8 cellular contexts compared by ENCODE assay signal in genomic region chr13:110874508-110874960, GRCh38. TPM values are rescaled to one million over a fixed set of nuclear protein-coding genes. Genes with fewer than 3 reads are reported as not detected.
DNase-seq lines count a peak whose midpoint lies in the region; ATAC-seq, FAIRE-seq and TF ChIP-seq lines count a peak whose summit lies in the region.

No MANE protein-coding gene starts in this region.

- no peak overlapping the region for H3K27ac Mint-ChIP-seq in CD14-positive monocyte
- H3K27ac Mint-ChIP-seq in activated CD8-positive, alpha-beta T cell treated with anti-CD3 and anti-CD28 coated beads for 36 hours, result no peak overlapping the region

- peaks cover 0 to 12% (median 5%) of the 10 kb centered on the region in 7 donors for H3K9me3 Mint-ChIP-seq in CD14-positive monocyte
- no peaks in the 10 kb centered on the region for H3K9me3 Mint-ChIP-seq in activated CD8-positive, alpha-beta T cell treated with anti-CD3 and anti-CD28 coated beads for 36 hours

- peak overlapping the region; percentile 20 for H2AFZ ChIP-seq in endothelial cell of umbilical vein (ENCODE audit: low read depth, low read length)

- H3K36me3 Mint-ChIP-seq in CD14-positive monocyte, result peaks cover 0 to 2% of the 10 kb centered on the region in 2 donors
- no peaks in the 10 kb centered on the region for H3K36me3 Mint-ChIP-seq in activated CD8-positive, alpha-beta T cell treated with anti-CD3 and anti-CD28 coated beads for 36 hours (ENCODE audit: low read depth)

- no peaks in the 10 kb centered on the region for H3K9me1 ChIP-seq in endothelial cell of umbilical vein (replicated peaks; ENCODE audit: control insufficient read depth, extremely low read depth, insufficient read depth, low read length)

- H3K27me3 Mint-ChIP-seq in CD14-positive monocyte (ENCODE audit: low read depth in 3 of 3), result peaks cover 26 to 36% (median 27%) of the 10 kb centered on the region in 3 donors
- peaks cover 17% of the 10 kb centered on the region for H3K27me3 Mint-ChIP-seq in activated CD8-positive, alpha-beta T cell treated with anti-CD3 and anti-CD28 coated beads for 36 hours

- H3K4me1 Mint-ChIP-seq in CD14-positive monocyte, result peaks cover 20% of the 10 kb centered on the region
- peaks cover 13% of the 10 kb centered on the region for H3K4me1 Mint-ChIP-seq in activated CD8-positive, alpha-beta T cell treated with anti-CD3 and anti-CD28 coated beads for 36 hours (ENCODE audit: low read depth)

- TF ChIP-seq POLR2A in H54 (IDR thresholded peaks at IDR 0.05; ENCODE audit: low read depth, low read length) (peak; percentile 34; the same call in 1 of the 2 replicates), endothelial cell of umbilical vein (IDR thresholded peaks at IDR 0.05; ENCODE audit: low read depth, low read length) (no peak)

- H3K79me2 ChIP-seq in endothelial cell of umbilical vein (ENCODE audit: control insufficient read depth, insufficient read depth, low read length), result no peaks in the 10 kb centered on the region

- CTCF ChIA-PET in activated CD8-positive, alpha-beta T cell treated with anti-CD3 and anti-CD28 coated beads for 36 hours (lab: Charles Lee), result no interaction called here
- CTCF ChIA-PET in endothelial cell of umbilical vein (lab: Charles Lee), result interaction anchor here (1.7 kb wide), 1 partner anchor 9 kb away, joined by 4 read pairs; no protein-coding TSS in a partner anchor

- no peak overlapping the region for H3K27ac ChIP-seq in endothelial cell of umbilical vein (ENCODE audit: insufficient read depth, low read depth, low read length)

- H3K4me3 ChIP-seq in endothelial cell of umbilical vein (replicated peaks in 1 of 3; ENCODE audit: insufficient read depth in 1 of 3, low read depth in 1 of 3, low read length in 3 of 3), result peak overlapping the region in 1 of 3 experiments; percentile 35

- no peak for FAIRE-seq in H54 (lab: Jason Lieb, UNC)
- peak; percentile 79 for FAIRE-seq in endothelial cell of umbilical vein (lab: Jason Lieb, UNC)

- BruUV-seq in endothelial cell of umbilical vein (replicated peaks; lab: Mats Ljungman, UMichigan), result no TSS peak

- H3K9me3 ChIP-seq in endothelial cell of umbilical vein (replicated peaks; ENCODE audit: control insufficient read depth, insufficient read depth, low read length), result no peaks in the 10 kb centered on the region

- no peak for DNase-seq in CD14-positive monocyte (ENCODE audit: low spot score)
- peak; percentile 97 for DNase-seq in H54 (ENCODE audit: insufficient read length, low spot score)
- DNase-seq in NCI-H2196 treated with DMSO at 0.1 percent for 48 hours (lab: John Stamatoyannopoulos, UW; ENCODE audit: unreplicated experiment), result peak; percentile 16
- peak; percentile 49 for DNase-seq in activated CD8-positive, alpha-beta T cell treated with anti-CD3 and anti-CD28 coated beads for 36 hours
- peak; percentile 43 for DNase-seq in endothelial cell of umbilical vein (ENCODE audit: low read depth, low spot score)
- peak; percentile 94 for DNase-seq in mesenteric fat pad (ENCODE audit: low spot score)
- peak; percentile 20 for DNase-seq in stimulated activated CD8-positive, alpha-beta memory T cell treated with anti-CD3 and anti-CD28 coated beads, Interleukin-12 subunit alpha, Interleukin-12 subunit beta, amount 100 ng/mL, for 24 hours (ENCODE audit: extremely low read depth)
- DNase-seq in NOMO-1 treated with dmso at 0.1 percent for 144 hours (lab: John Stamatoyannopoulos, UW; ENCODE audit: unreplicated experiment), result no peak

- H4K20me1 ChIP-seq in endothelial cell of umbilical vein (replicated peaks; ENCODE audit: control insufficient read depth, extremely low read depth, insufficient read depth, low read length), result no peaks in the 10 kb centered on the region

- peaks cover 0 to 2% of the 10 kb centered on the region in 2 experiments for H3K27me3 ChIP-seq in endothelial cell of umbilical vein (ENCODE audit: control insufficient read depth in 2 of 2, insufficient read depth in 2 of 2, low read length in 2 of 2)

- intact Hi-C loops in CD14-positive monocyte (cut with micrococcal nuclease) (no loop called here), endothelial cell of umbilical vein (cut with micrococcal nuclease) (no loop called here)
- intact Hi-C loops in activated CD8-positive, alpha-beta T cell treated with anti-CD3 and anti-CD28 coated beads for 36 hours (cut with micrococcal nuclease), result no loop called here

- POLR2A ChIA-PET in activated CD8-positive, alpha-beta T cell treated with anti-CD3 and anti-CD28 coated beads for 36 hours (lab: Charles Lee), result no interaction called here
- POLR2A ChIA-PET in endothelial cell of umbilical vein (lab: Charles Lee), result no interaction called here

- peak overlapping the region; percentile 65 for H3K4me2 ChIP-seq in endothelial cell of umbilical vein (ENCODE audit: insufficient read depth, low read length)

- dilution Hi-C loops in endothelial cell of umbilical vein (cut with MboI; ENCODE audit: extremely low pct_ligation_motif_present, low sequenced_read_pairs), result no loop called here

- ATAC-seq in activated CD8-positive, alpha-beta T cell treated with anti-CD3 and anti-CD28 coated beads for 36 hours, result peak; percentile 77

- H3K4me3 Mint-ChIP-seq in CD14-positive monocyte, result peak overlapping the region; percentile 56 to 88
- peak overlapping the region; percentile 70 for H3K4me3 Mint-ChIP-seq in activated CD8-positive, alpha-beta T cell treated with anti-CD3 and anti-CD28 coated beads for 36 hours

- H3K4me1 ChIP-seq in endothelial cell of umbilical vein (ENCODE audit: control insufficient read depth, extremely low read depth, insufficient read depth, low read length), result peaks cover 17% of the 10 kb centered on the region

- peak overlapping the region; percentile 30 for H3K9ac ChIP-seq in endothelial cell of umbilical vein (replicated peaks; ENCODE audit: extremely low read depth, insufficient read depth, low read length)

- TF ChIP-seq CTCF in CD14-positive monocyte (IDR thresholded peaks at IDR 0.05) (no peak), endothelial cell of umbilical vein (IDR thresholded peaks at IDR 0.05; ENCODE audit: extremely low read depth in 1 of 2, insufficient read depth in 1 of 2, low read depth in 1 of 2, low read length in 2 of 2) (no peak)
- no peak for TF ChIP-seq CTCF in activated CD8-positive, alpha-beta T cell treated with anti-CD3 and anti-CD28 coated beads for 36 hours (IDR thresholded peaks at IDR 0.05)

- peaks cover 0 to under 1% of the 10 kb centered on the region in 2 experiments for H3K36me3 ChIP-seq in endothelial cell of umbilical vein (ENCODE audit: control insufficient read depth in 2 of 2, extremely low read depth in 1 of 2, insufficient read depth in 2 of 2, low read length in 2 of 2)

TF ChIP-seq in endothelial cell of umbilical vein, 7 proteins besides CTCF, POLR2A, EP300 and RAD21:
- no peak for TF ChIP-seq FOS (IDR thresholded peaks at IDR 0.05; ENCODE audit: borderline replicate concordance, insufficient read depth, low read length)
- TF ChIP-seq EZH2 (IDR thresholded peaks at IDR 0.05; ENCODE audit: borderline replicate concordance, low read depth, low read length, severe bottlenecking), result no peak
- no peak for TF ChIP-seq POLR2AphosphoS5 (IDR thresholded peaks at IDR 0.05; ENCODE audit: insufficient read depth, low read depth, low read length)
- no peak for TF ChIP-seq MYC (IDR thresholded peaks at IDR 0.05; ENCODE audit: low read depth, low read length)
- TF ChIP-seq GATA2 (IDR thresholded peaks at IDR 0.05; ENCODE audit: insufficient read depth, insufficient read length, low read depth, low read length), result no peak
- no peak for TF ChIP-seq MAX (IDR thresholded peaks at IDR 0.05; ENCODE audit: insufficient read depth, insufficient read length)
- TF ChIP-seq JUN (IDR thresholded peaks at IDR 0.05; ENCODE audit: borderline replicate concordance, insufficient read depth, insufficient read length, low read depth), result no peak

RNA-seq across cellular contexts. Expression of gene ANKRD10, which starts 40.3 kb away (rescaled TPM):
- polyA plus RNA-seq in CD14-positive monocyte (10 to 100 TPM; 30.5 to 37.2 TPM), endothelial cell of umbilical vein (43.8 and 44.5 TPM in 2 replicates)
- total RNA-seq in activated CD8-positive, alpha-beta T cell treated with anti-CD3 and anti-CD28 coated beads for 36 hours, result 10 to 100 TPM; 81.6 to 86.1 TPM
- total RNA-seq in endothelial cell of umbilical vein (83.1 and 94.1 TPM in 2 replicates), mesenteric fat pad (115 TPM)
- 21.4 and 27.7 TPM in 2 replicates for polyA plus RNA-seq in endothelial cell of umbilical vein (2011; cell fraction: cytosol; rRNA removed)
- polyA plus RNA-seq in endothelial cell of umbilical vein (2011; cell fraction: nucleus; rRNA removed), result 279 and 295 TPM in 2 replicates
- 43.9 and 50.4 TPM in 2 replicates for polyA plus RNA-seq in endothelial cell of umbilical vein (2012)
- polyA minus RNA-seq in endothelial cell of umbilical vein, result 89.2 and 94.7 TPM in 2 replicates
- polyA minus RNA-seq in endothelial cell of umbilical vein (2011; cell fraction: cytosol; rRNA and poly(A)+ RNA removed), result 48.4 TPM
- polyA minus RNA-seq in endothelial cell of umbilical vein (2011; cell fraction: nucleus; rRNA and poly(A)+ RNA removed), result 230 and 241 TPM in 2 replicates

Comparison
In these comparisons a context has a peak if more than half of its experiments do, and no peak if none do; other contexts are left out.
1. DNase-seq: peak in H54 (single experiment), NCI-H2196 treated with DMSO at 0.1 percent for 48 hours (single experiment), activated CD8-positive, alpha-beta T cell treated with anti-CD3 and anti-CD28 coated beads for 36 hours (single experiment), endothelial cell of umbilical vein (single experiment), mesenteric fat pad (single experiment) and stimulated activated CD8-positive, alpha-beta memory T cell treated with anti-CD3 and anti-CD28 coated beads, Interleukin-12 subunit alpha, Interleukin-12 subunit beta, amount 100 ng/mL, for 24 hours (single experiment); none in CD14-positive monocyte (single experiment) and NOMO-1 treated with dmso at 0.1 percent for 144 hours (single experiment).